9 cellular contexts compared by ENCODE assay signal in the genomic region with DNA sequence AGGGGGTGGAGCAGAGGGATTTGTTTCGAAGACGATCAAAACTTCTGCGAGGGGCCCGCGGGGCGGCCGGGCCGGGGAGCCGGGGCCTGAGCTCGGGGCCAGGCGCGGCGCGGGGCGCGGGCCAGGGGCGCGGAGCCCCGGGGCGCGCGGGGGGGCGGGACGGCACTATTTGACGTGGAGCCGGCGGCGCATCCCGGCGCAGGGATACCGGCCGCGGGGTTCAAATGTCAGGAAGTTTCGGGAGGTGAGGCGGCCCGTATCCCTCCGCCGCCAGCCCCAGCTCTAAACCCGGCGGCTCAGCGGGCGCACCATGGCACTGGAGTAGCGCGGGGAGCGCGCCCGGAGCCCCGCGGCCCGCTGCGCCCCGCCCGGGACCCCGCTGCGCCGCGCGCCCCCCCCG. TPM values are rescaled to one million over a fixed set of nuclear protein-coding genes. Genes with fewer than 3 reads are reported as not detected.
DNase-seq lines count a peak whose midpoint lies in the region; ATAC-seq and TF ChIP-seq lines count a peak whose summit lies in the region.
"Had no signal": no experiment of that assay in that cellular context is flagged by ENCODE, and none has a peak within 500 bp of the region (broad histone marks: within the 10 kb centered on the region; RNA-seq: fewer than 3 reads in every experiment).

A gene (plus strand): TSS at position 273 of the 400 bp plus-strand sequence. CDS start 522 bp downstream, outside the sequence.

- H3K27ac ChIP-seq in gastroesophageal sphincter (peak within 1 kb of the TSS in 1 of 4 donors; percentile 29), spleen (no peak within 1 kb of the TSS)

- WGBS in gastroesophageal sphincter (ENCODE audit: low coverage in 1 of 2), 2 donors: no CpG with 5 or more reads among the region's 59 CpGs
- WGBS in spleen, 5 donors: 0 to 3% (median 2%) methylated on average over 8 to 54 of the region's 59 CpGs

- no peak for TF ChIP-seq EP300 in gastroesophageal sphincter (IDR thresholded peaks at IDR 0.05)

- TF ChIP-seq CTCF in gastroesophageal sphincter (IDR thresholded peaks at IDR 0.05) (no peak), spleen (IDR thresholded peaks at IDR 0.05 in 8 of 11, conservative IDR thresholded peaks at IDR 0.05 in 3 of 11) (no peak)

- H3K27me3 ChIP-seq in gastroesophageal sphincter: peaks cover 98% of the 10 kb centered on the region
- H3K27me3 ChIP-seq in spleen (replicated peaks in 1 of 7): peaks cover 32 to 100% (median 88%) of the 10 kb centered on the region in 7 donors

- H3K9me3 ChIP-seq in gastroesophageal sphincter: no peaks in the 10 kb centered on the region
- no peaks in the 10 kb centered on the region for H3K9me3 ChIP-seq in spleen

- H3K4me1 ChIP-seq in gastroesophageal sphincter (peaks cover 0 to 65% (median 36%) of the 10 kb centered on the region in 3 donors), spleen (peaks cover 28 to 73% (median 48%) of the 10 kb centered on the region in 6 donors)

- no peak for TF ChIP-seq POLR2A in gastroesophageal sphincter (IDR thresholded peaks at IDR 0.05)
- no peak for TF ChIP-seq POLR2A in spleen (IDR thresholded peaks at IDR 0.05)

- ATAC-seq in gastroesophageal sphincter (no peak), GM18502 (IDR thresholded peaks at IDR 0.05; ENCODE audit: poor library complexity, unreplicated experiment) (no peak)

- H3K4me3 ChIP-seq in gastroesophageal sphincter (peak within 1 kb of the TSS; percentile 1 to 49), spleen (peak within 1 kb of the TSS in 7 of 8 donors; percentile 15 to 67 (median 29))

- intact Hi-C loops in spleen (cut with DNase I; ENCODE audit: low total_unique reads): no loop called here

- in situ Hi-C loops in SK-MEL-5 (cut with HindIII; ENCODE audit: low pct_unique_long_range_greater_than_20kb, low sequenced_read_pairs): no loop called here

- H3K36me3 ChIP-seq in gastroesophageal sphincter (no peaks in the 10 kb centered on the region), spleen (no peaks in the 10 kb centered on the region)

- DNase-seq in NCI-H2227 (lab: John Stamatoyannopoulos, UW; ENCODE audit: unreplicated experiment) (peak; percentile 21), NCI-H2227 treated with DMSO at 0.1 percent for 48 hours (lab: John Stamatoyannopoulos, UW) (no peak), SK-MEL-5 (ENCODE audit: low read depth, low spot score) (peak; percentile 72), spleen (no peak), anterior cingulate cortex (lab: John Stamatoyannopoulos, UW) (no peak)
- DNase-seq in stimulated activated CD4-positive, alpha-beta T cell treated with anti-CD3 and anti-CD28 coated beads, Interleukin-15, amount 100 ng/mL, for 24 hours: no peak

RNA-seq across cellular contexts. Expression of the gene that starts here (rescaled TPM):
- total RNA-seq in SK-MEL-5 (2014; rRNA removed; shearing (Covaris generic)): 2.7 and 5.6 TPM in 2 replicates
- 10.2 and 13.4 TPM in 2 replicates for polyA plus RNA-seq in SK-MEL-5 (2015; cell fraction: cytosol; rRNA removed)
- polyA plus RNA-seq in SK-MEL-5 (2015; cell fraction: nucleus; rRNA removed): 4.1 and 6.0 TPM in 2 replicates
- total RNA-seq in gastroesophageal sphincter: under 1 TPM; 0.13 to 0.58 (median 0.27) TPM
- total RNA-seq in spleen: under 1 TPM in 1 of 7 donors, not detected in 6; 0.25 TPM
- polyA plus RNA-seq in spleen: under 1 TPM in 1 of 3 donors, not detected in 2; 0.02 TPM
- polyA plus RNA-seq: BJ had no signal

Comparison
In these comparisons a context has a peak if more than half of its experiments do, and no peak if none do; other contexts are left out.
1. DNase-seq: peak in NCI-H2227 (single experiment) and SK-MEL-5 (single experiment); none in NCI-H2227 treated with DMSO at 0.1 percent for 48 hours (single experiment), spleen (single experiment), stimulated activated CD4-positive, alpha-beta T cell treated with anti-CD3 and anti-CD28 coated beads, Interleukin-15, amount 100 ng/mL, for 24 hours (single experiment) and anterior cingulate cortex (0 of 58).